In the genomic region with DNA sequence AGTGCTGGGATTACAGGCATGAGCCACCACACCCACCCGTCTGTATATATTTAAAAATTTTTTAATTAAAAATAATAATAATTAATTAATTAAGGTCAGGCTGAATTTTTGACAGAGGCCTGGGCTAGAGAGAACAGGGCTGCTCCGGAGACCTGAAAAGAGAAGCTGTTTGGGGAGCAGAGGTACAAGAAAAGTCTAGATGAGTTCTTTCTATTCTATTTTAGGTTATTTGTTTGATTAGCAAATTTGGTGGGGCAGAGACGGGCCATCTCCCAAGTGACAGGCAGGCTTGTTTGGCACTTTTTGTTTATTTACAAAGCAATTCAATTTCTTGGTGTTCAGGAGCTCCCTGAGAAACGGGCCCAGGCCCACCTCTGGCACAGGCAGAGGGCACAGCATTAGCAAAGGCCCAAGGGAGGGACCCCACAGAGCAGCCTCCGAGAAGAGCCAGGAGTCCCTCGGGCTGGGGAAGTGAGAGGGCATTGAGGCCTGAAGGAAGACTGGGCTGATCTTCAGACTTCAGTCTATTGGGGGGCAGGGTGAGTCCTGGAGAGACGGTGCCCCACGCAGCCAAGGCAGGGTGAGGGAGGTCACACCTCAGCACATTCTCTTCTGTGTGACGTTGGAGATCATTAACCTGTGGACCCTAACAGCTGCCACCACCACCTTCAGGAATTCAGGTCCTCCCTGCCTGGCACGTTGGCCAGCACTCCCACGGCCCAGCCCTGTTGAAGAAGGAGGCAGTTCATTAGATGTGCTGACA, we compare ENCODE assay signal across 12 cellular contexts. TPM values are rescaled to one million over a fixed set of nuclear protein-coding genes. Genes with fewer than 3 reads are reported as not detected.
DNase-seq lines count a peak whose midpoint lies in the region; ATAC-seq and TF ChIP-seq lines count a peak whose summit lies in the region.
"Had no signal": no experiment of that assay in that cellular context is flagged by ENCODE, and none has a peak within 500 bp of the region (broad histone marks: within the 10 kb centered on the region; RNA-seq: fewer than 3 reads in every experiment).

No MANE protein-coding gene starts in this region.

- intact Hi-C loops in thyroid gland (cut with DNase I), result no loop called here

- peaks cover 23% of the 10 kb centered on the region for H3K36me3 Mint-ChIP-seq in stimulated activated memory B cell treated with anti-CD40 and anti-IgM and Interleukin-4, amounts not matched to agents 10 μg/mL and 1 μg/mL and 100 μg/mL, for 72 hours
- H3K36me3 Mint-ChIP-seq: natural killer cell treated with Interleukin-12 subunit alpha and Interleukin-12 subunit beta and Interleukin-15 and Interleukin-18, amount 100 ng/mL, for 72 hours had no signal

- ATAC-seq in GM18868 (IDR thresholded peaks at IDR 0.05; ENCODE audit: unreplicated experiment) (peak; percentile 46), HG02571 (IDR thresholded peaks at IDR 0.05; ENCODE audit: unreplicated experiment) (peak; percentile 37), GM21381 (IDR thresholded peaks at IDR 0.05; ENCODE audit: unreplicated experiment) (no peak)
- peak; percentile 85 for ATAC-seq in stimulated activated memory B cell treated with anti-CD40 and anti-IgM and Interleukin-4, amounts not matched to agents 10 μg/mL and 1 μg/mL and 100 μg/mL, for 72 hours
- ATAC-seq: natural killer cell treated with Interleukin-12 subunit alpha and Interleukin-12 subunit beta and Interleukin-15 and Interleukin-18, amount 100 ng/mL, for 72 hours had no signal

- no peak for DNase-seq in RWPE1 (ENCODE audit: low spot score)
- no peak for DNase-seq in COLO668 (lab: John Stamatoyannopoulos, UW; ENCODE audit: unreplicated experiment)
- DNase-seq in thyroid gland, result no peak
- DNase-seq: DMS 273 treated with DMSO at 0.1 percent for 48 hours, MM.1S, NCI-H69 had no signal

- H3K27ac ChIP-seq in RWPE1 (0 out of 2 replicates have a peak overlapping the region, but pooled peaks have one; percentile 70), thyroid gland (no peak overlapping the region)

- H3K4me1 ChIP-seq in thyroid gland, result peaks cover 0 to 9% of the 10 kb centered on the region in 2 donors

- no peak overlapping the region for H3K4me3 ChIP-seq in thyroid gland (replicated peaks in 1 of 3)

- peaks cover 75% of the 10 kb centered on the region for H3K4me1 Mint-ChIP-seq in stimulated activated memory B cell treated with anti-CD40 and anti-IgM and Interleukin-4, amounts not matched to agents 10 μg/mL and 1 μg/mL and 100 μg/mL, for 72 hours

- 79 to 81% methylated on average over 6 to 11 of the region's 11 CpGs for WGBS in thyroid gland, 2 donors

- CTCF ChIA-PET in RWPE1 (lab: Yijun Ruan, JAX), result interaction anchor here (0.6 to 0.7 kb wide), 2 partner anchors 24 to 29 kb away, joined by 3 to 4 read pairs; no protein-coding TSS in a partner anchor

- peak overlapping the region; percentile 95 for H3K4me3 Mint-ChIP-seq in stimulated activated memory B cell treated with anti-CD40 and anti-IgM and Interleukin-4, amounts not matched to agents 10 μg/mL and 1 μg/mL and 100 μg/mL, for 72 hours
- H3K4me3 Mint-ChIP-seq: T-helper 1 cell treated with Interleukin-12 subunit alpha and Interleukin-12 subunit beta and Interleukin-4 antibody, amounts not matched to agents 30 μg/mL and 1 μg/mL, for 36 hours had no signal

- no peaks in the 10 kb centered on the region for H3K27me3 ChIP-seq in thyroid gland

- H3K9me3 Mint-ChIP-seq in stimulated activated memory B cell treated with anti-CD40 and anti-IgM and Interleukin-4, amounts not matched to agents 10 μg/mL and 1 μg/mL and 100 μg/mL, for 72 hours, result no peaks in the 10 kb centered on the region
- H3K9me3 Mint-ChIP-seq: natural killer cell treated with Interleukin-12 subunit alpha and Interleukin-12 subunit beta and Interleukin-15 and Interleukin-18, amount 100 ng/mL, for 72 hours; T-helper 1 cell treated with Interleukin-12 subunit alpha and Interleukin-12 subunit beta and Interleukin-4 antibody, amounts not matched to agents 30 μg/mL and 1 μg/mL, for 36 hours had no signal

- TF ChIP-seq POLR2A in thyroid gland (IDR thresholded peaks at IDR 0.05), result no peak

- POLR2A ChIA-PET in RWPE1 (lab: Yijun Ruan, JAX; ENCODE audit: low non-redundant PET), result no interaction called here

- H3K27me3 Mint-ChIP-seq in stimulated activated memory B cell treated with anti-CD40 and anti-IgM and Interleukin-4, amounts not matched to agents 10 μg/mL and 1 μg/mL and 100 μg/mL, for 72 hours, result no peaks in the 10 kb centered on the region
- H3K27me3 Mint-ChIP-seq: natural killer cell treated with Interleukin-12 subunit alpha and Interleukin-12 subunit beta and Interleukin-15 and Interleukin-18, amount 100 ng/mL, for 72 hours had no signal

- no peaks in the 10 kb centered on the region for H3K9me3 ChIP-seq in thyroid gland

- no peak for TF ChIP-seq CTCF in RWPE1 (conservative IDR thresholded peaks at IDR 0.05; ENCODE audit: low read depth)
- no peak for TF ChIP-seq CTCF in thyroid gland (IDR thresholded peaks at IDR 0.05)

- H3K27ac Mint-ChIP-seq in stimulated activated memory B cell treated with anti-CD40 and anti-IgM and Interleukin-4, amounts not matched to agents 10 μg/mL and 1 μg/mL and 100 μg/mL, for 72 hours, result peak overlapping the region; percentile 97

- no peaks in the 10 kb centered on the region for H3K36me3 ChIP-seq in thyroid gland

RNA-seq across cellular contexts. Expression of gene RIPOR1, which starts 10.8 kb away (rescaled TPM):
- 10 to 100 TPM; 21.3 to 57.1 (median 41.2) TPM for total RNA-seq in thyroid gland

RNA-seq across cellular contexts. Expression of gene AGRP, which starts 34.5 kb away (rescaled TPM):
- total RNA-seq in thyroid gland, result not detected
- total RNA-seq: natural killer cell treated with Interleukin-12 subunit alpha and Interleukin-12 subunit beta and Interleukin-15 and Interleukin-18, amount 100 ng/mL, for 72 hours had no signal

RNA-seq across cellular contexts. Expression of gene ATP6V0D1, which starts 36.9 kb away (rescaled TPM):
- total RNA-seq in thyroid gland, result 100 to 1,000 TPM; 110 to 238 (median 142) TPM

RNA-seq across cellular contexts. Expression of gene CTCF, which starts 44.5 kb away (rescaled TPM):
- total RNA-seq in thyroid gland, result 10 to 100 TPM; 37.2 to 52.1 (median 47.2) TPM
